In genomic region chr12:89856431-89856830, GRCh38 we compare ENCODE assay signal across 8 cellular contexts.
A peak's percentile ranks its signal among the peaks of the same experiment; 100 is the strongest.
DNase-seq lines count a peak whose midpoint lies in the region; ATAC-seq and TF ChIP-seq lines count a peak whose summit lies in the region.

No MANE protein-coding gene starts in this region.

- 0 out of 2 replicates have a peak, but pooled peaks cover 2% of the 10 kb centered on the region for H3K4me1 ChIP-seq in IMR-90 (ENCODE audit: control insufficient read depth, insufficient read depth, low read length)
- H3K4me1 ChIP-seq in gastroesophageal sphincter = no peaks in the 10 kb centered on the region

- H3K36me3 ChIP-seq in IMR-90 (ENCODE audit: control insufficient read depth, insufficient read depth, low read length) (no peaks in the 10 kb centered on the region), brain microvascular endothelial cell (replicated peaks) (no peaks in the 10 kb centered on the region), gastroesophageal sphincter (no peaks in the 10 kb centered on the region)

- H2AFZ ChIP-seq in IMR-90 (replicated peaks; ENCODE audit: low read length, poor library complexity) = no peak overlapping the region

- H3K4me2 ChIP-seq in IMR-90 (ENCODE audit: low read depth, low read length) = no peak overlapping the region

- ATAC-seq in GM21717 (IDR thresholded peaks at IDR 0.05; ENCODE audit: unreplicated experiment) (peak; percentile 84), IMR-90 (ENCODE audit: low read depth) (no peak), gastroesophageal sphincter (no peak)

- no peaks in the 10 kb centered on the region for H3K27me3 ChIP-seq in IMR-90 (ENCODE audit: control insufficient read depth, insufficient read depth, low read length)
- H3K27me3 ChIP-seq in brain microvascular endothelial cell (replicated peaks) = no peaks in the 10 kb centered on the region
- no peaks in the 10 kb centered on the region for H3K27me3 ChIP-seq in gastroesophageal sphincter

- H2BK5ac ChIP-seq in IMR-90 (ENCODE audit: low read depth, low read length, poor library complexity, severe bottlenecking) = no peak overlapping the region

- no peak overlapping the region for H2BK20ac ChIP-seq in IMR-90 (ENCODE audit: low read depth, low read length)

- DNase-seq in GM13977 (ENCODE audit: low spot score) = peak; percentile 36
- peak; percentile 72 for DNase-seq in IMR-90
- peak; percentile 63 for DNase-seq in brain microvascular endothelial cell
- DNase-seq in amygdala (lab: John Stamatoyannopoulos, UW) = no peak
- no peak for DNase-seq in NCI-H2196 treated with DMSO at 0.1 percent for 48 hours (lab: John Stamatoyannopoulos, UW; ENCODE audit: unreplicated experiment)
- no peak for DNase-seq in activated CD8-positive, alpha-beta memory T cell treated with anti-CD3 and anti-CD28 coated beads for 24 hours

- H4K91ac ChIP-seq in IMR-90 (ENCODE audit: insufficient read depth, low read depth, low read length) = no peak overlapping the region

- no peak overlapping the region for H4K5ac ChIP-seq in IMR-90 (ENCODE audit: low read depth, low read length)

- CTCF ChIA-PET in IMR-90 (lab: Yijun Ruan, JAX) = interaction anchor here (1.2 to 2.2 kb wide), 2 partner anchors 11 to 15 kb away, joined by 3 to 5 read pairs; no protein-coding TSS in a partner anchor

- no CpG with 5 or more reads among the region's 1 CpG for WGBS in IMR-90 (ENCODE audit: extremely low coverage in 2 of 2, insufficient read length in 1 of 2), 2 experiments
- WGBS in gastroesophageal sphincter (ENCODE audit: low coverage in 1 of 2), 2 donors = 44% methylated on average over 1 of the region's 1 CpG

- no peak overlapping the region for H3K18ac ChIP-seq in IMR-90 (ENCODE audit: low read depth, low read length)

- BruUV-seq in IMR-90 (replicated peaks; lab: Mats Ljungman, UMichigan) = no TSS peak

- H3K9ac ChIP-seq in IMR-90 (ENCODE audit: low read depth, low read length) = no peak overlapping the region

- no peak overlapping the region; a peak in 1 of 4 replicates for H4K8ac ChIP-seq in IMR-90 (ENCODE audit: low read depth in 2 of 2, low read length in 2 of 2)

- H3K79me1 ChIP-seq in IMR-90 (ENCODE audit: low read depth in 1 of 2, low read length in 2 of 2) = no peaks in the 10 kb centered on the region

- H3K9me3 ChIP-seq in IMR-90 (ENCODE audit: control insufficient read depth, insufficient read depth, low read length) = no peaks in the 10 kb centered on the region
- H3K9me3 ChIP-seq in gastroesophageal sphincter = no peaks in the 10 kb centered on the region

- H3K23ac ChIP-seq in IMR-90 (ENCODE audit: low read depth, low read length) = no peak overlapping the region

- intact Hi-C loops in IMR-90 (cut with micrococcal nuclease) = no loop called here

- H3K27ac ChIP-seq in IMR-90 (ENCODE audit: insufficient read depth, low read length) (no peak overlapping the region), brain microvascular endothelial cell (no peak overlapping the region), gastroesophageal sphincter (no peak overlapping the region)

- H2BK120ac ChIP-seq in IMR-90 (ENCODE audit: low read depth, low read length) = no peak overlapping the region

- H3K14ac ChIP-seq in IMR-90 (replicated peaks; ENCODE audit: low read depth, low read length) = no peak overlapping the region

- no peak for TF ChIP-seq POLR2A in IMR-90 (IDR thresholded peaks at IDR 0.05; ENCODE audit: low read depth, low read length)
- no peak for TF ChIP-seq POLR2A in gastroesophageal sphincter (IDR thresholded peaks at IDR 0.05)

- H4K20me1 ChIP-seq in IMR-90 (ENCODE audit: insufficient read depth, low read length) = no peaks in the 10 kb centered on the region

- H3K4me3 ChIP-seq in IMR-90 (ENCODE audit: insufficient read depth, low read depth, low read length) = no peak overlapping the region
- H3K4me3 ChIP-seq in brain microvascular endothelial cell (ENCODE audit: low read depth, low read length) = no peak overlapping the region
- no peak overlapping the region for H3K4me3 ChIP-seq in gastroesophageal sphincter

- H2AK5ac ChIP-seq in IMR-90 (ENCODE audit: low read depth, low read length) = no peak overlapping the region

- POLR2A ChIA-PET in IMR-90 (lab: Charles Lee; ENCODE audit: unreplicated experiment) = no interaction called here

- H2BK15ac ChIP-seq in IMR-90 (ENCODE audit: low read depth, low read length) = no peak overlapping the region

- no peak overlapping the region for H2AK9ac ChIP-seq in IMR-90 (replicated peaks; ENCODE audit: low read depth, low read length, poor library complexity)

- TF ChIP-seq RAD21 in IMR-90 (IDR thresholded peaks at IDR 0.05; ENCODE audit: low read length) = no peak

- dilution Hi-C loops in IMR-90 (cut with HindIII; ENCODE audit: low sequenced_read_pairs, unreplicated experiment) = no loop called here

- no peak overlapping the region for H3K4ac ChIP-seq in IMR-90 (ENCODE audit: low read depth, low read length)

- H3K9me1 ChIP-seq in IMR-90 (ENCODE audit: insufficient read depth, low read length) = no peaks in the 10 kb centered on the region

- no peak for TF ChIP-seq EP300 in gastroesophageal sphincter (IDR thresholded peaks at IDR 0.05)

- H3K56ac ChIP-seq in IMR-90 (ENCODE audit: extremely low read depth, insufficient read depth, low read length) = no peak overlapping the region

- TF ChIP-seq CTCF in GM13977 (IDR thresholded peaks at IDR 0.05; ENCODE audit: extremely low read depth, insufficient read depth, missing control alignments) (no peak), IMR-90 (conservative IDR thresholded peaks at IDR 0.05; ENCODE audit: low read depth, low read length) (no peak), brain microvascular endothelial cell (IDR thresholded peaks at IDR 0.05; ENCODE audit: low read depth, low read length, missing control alignments) (no peak), gastroesophageal sphincter (IDR thresholded peaks at IDR 0.05) (no peak)

- in situ Hi-C loops in GM13977 (cut with MboI; ENCODE audit: low pct_unique_long_range_greater_than_20kb, low sequenced_read_pairs, unreplicated experiment) = no loop called here
- in situ Hi-C loops in IMR-90 (cut with MboI; ENCODE audit: low sequenced_read_pairs) = no loop called here
- in situ Hi-C loops in brain microvascular endothelial cell (cut with HindIII; ENCODE audit: low pct_ligation_motif_present, low sequenced_read_pairs) = no loop called here

TF ChIP-seq in IMR-90, 13 proteins besides CTCF, POLR2A, EP300 and RAD21:
- TF ChIP-seq ELK1 (IDR thresholded peaks at IDR 0.05; ENCODE audit: borderline replicate concordance, low read depth, low read length) = no peak
- TF ChIP-seq BHLHE40 (IDR thresholded peaks at IDR 0.05; ENCODE audit: low read depth, low read length) = no peak
- no peak for TF ChIP-seq MAZ (IDR thresholded peaks at IDR 0.05; ENCODE audit: borderline replicate concordance, low read depth, low read length)
- TF ChIP-seq CHD1 (IDR thresholded peaks at IDR 0.05; ENCODE audit: low read depth, low read length) = no peak
- no peak for TF ChIP-seq USF2 (IDR thresholded peaks at IDR 0.05; ENCODE audit: low read depth, low read length)
- TF ChIP-seq NFE2L2 (IDR thresholded peaks at IDR 0.05; ENCODE audit: low read depth, low read length) = no peak
- TF ChIP-seq RFX5 (IDR thresholded peaks at IDR 0.05; ENCODE audit: low read depth, low read length) = no peak

Comparison
In these comparisons a context has a peak if more than half of its experiments do, and no peak if none do; other contexts are left out.
1. DNase-seq: peak in GM13977 (single experiment), IMR-90 (single experiment) and brain microvascular endothelial cell (single experiment); none in amygdala (0 of 56), NCI-H2196 treated with DMSO at 0.1 percent for 48 hours (single experiment) and activated CD8-positive, alpha-beta memory T cell treated with anti-CD3 and anti-CD28 coated beads for 24 hours (single experiment).